In genomic region chr17:65074778-65075250, GRCh38 we compare ENCODE assay signal across 12 cellular contexts. TPM values are rescaled to one million over a fixed set of nuclear protein-coding genes. Genes with fewer than 3 reads are reported as not detected.
DNase-seq lines count a peak whose midpoint lies in the region; ATAC-seq, FAIRE-seq and TF ChIP-seq lines count a peak whose summit lies in the region.
"Had no signal": no experiment of that assay in that cellular context is flagged by ENCODE, and none has a peak within 500 bp of the region (broad histone marks: within the 10 kb centered on the region; RNA-seq: fewer than 3 reads in every experiment).

No MANE protein-coding gene starts in this region.

- H3K79me2 ChIP-seq in astrocyte (ENCODE audit: insufficient read depth, low read length) = no peaks in the 10 kb centered on the region

- no peak overlapping the region for H3K4me3 ChIP-seq in astrocyte (ENCODE audit: insufficient read depth, low read depth, low read length)
- H3K4me3 ChIP-seq: ascending aorta had no signal

- peak overlapping the region; percentile 53 for H3K27ac Mint-ChIP-seq in astrocyte (ENCODE audit: unreplicated experiment)
- H3K27ac Mint-ChIP-seq: activated CD4-positive, alpha-beta memory T cell treated with anti-CD3 and anti-CD28 coated beads, Interleukin-2, amount 10 ng/mL, durations not matched to agents 7 days and 5 days; B cell had no signal

- H3K36me3 ChIP-seq in astrocyte (ENCODE audit: insufficient read depth, low read length) = no peaks in the 10 kb centered on the region
- H3K36me3 ChIP-seq: ascending aorta had no signal

- no peak for FAIRE-seq in astrocyte (lab: Jason Lieb, UNC)
- FAIRE-seq: urothelium cell line had no signal

- no peak overlapping the region for H3K4me2 ChIP-seq in astrocyte (ENCODE audit: low read length)

- no peak overlapping the region for H2AFZ ChIP-seq in astrocyte (ENCODE audit: low read depth, low read length)

- H4K20me1 ChIP-seq in astrocyte (ENCODE audit: insufficient read depth, low read length) = no peaks in the 10 kb centered on the region

- no peak for ATAC-seq in HG02852 (IDR thresholded peaks at IDR 0.05; ENCODE audit: unreplicated experiment)
- no peak for ATAC-seq in GM21825 (IDR thresholded peaks at IDR 0.05; ENCODE audit: unreplicated experiment)

- no peak for TF ChIP-seq CTCF in astrocyte (IDR thresholded peaks at IDR 0.05; ENCODE audit: insufficient read depth, low read depth, low read length)

- no peaks in the 10 kb centered on the region for H3K36me3 Mint-ChIP-seq in astrocyte (ENCODE audit: low read depth, unreplicated experiment)

- peak; percentile 52 for DNase-seq in CMK (ENCODE audit: low read depth)
- no peak for DNase-seq in astrocyte (ENCODE audit: low read depth)
- DNase-seq in islet precursor cell = peak; percentile 83
- peak; percentile 29 for DNase-seq in pons (ENCODE audit: low spot score)
- no peak for DNase-seq in HPDE6-E6E7 (ENCODE audit: extremely low spot score)
- no peak for DNase-seq in KG1 (lab: John Stamatoyannopoulos, UW)
- DNase-seq: activated CD4-positive, alpha-beta memory T cell treated with anti-CD3 and anti-CD28 coated beads, Interleukin-2, amount 10 ng/mL, durations not matched to agents 7 days and 5 days had no signal

- H3K4me3 Mint-ChIP-seq in astrocyte (ENCODE audit: unreplicated experiment) = no peak overlapping the region
- H3K4me3 Mint-ChIP-seq: activated CD4-positive, alpha-beta memory T cell treated with anti-CD3 and anti-CD28 coated beads, Interleukin-2, amount 10 ng/mL, durations not matched to agents 7 days and 5 days; B cell had no signal

- peaks cover 8% of the 10 kb centered on the region for H3K4me1 ChIP-seq in astrocyte (ENCODE audit: insufficient read depth, low read length)
- H3K4me1 ChIP-seq: ascending aorta had no signal

- no peaks in the 10 kb centered on the region for H3K27me3 ChIP-seq in astrocyte (ENCODE audit: insufficient read depth, low read length)
- H3K27me3 ChIP-seq: ascending aorta had no signal

- no peaks in the 10 kb centered on the region for H3K27me3 Mint-ChIP-seq in astrocyte (ENCODE audit: low read depth, unreplicated experiment)
- H3K27me3 Mint-ChIP-seq: activated CD4-positive, alpha-beta memory T cell treated with anti-CD3 and anti-CD28 coated beads, Interleukin-2, amount 10 ng/mL, durations not matched to agents 7 days and 5 days; B cell had no signal

- H3K9ac ChIP-seq in astrocyte (ENCODE audit: low read length) = no peak overlapping the region

- H3K27ac ChIP-seq in astrocyte (ENCODE audit: low read depth, low read length) = no peak overlapping the region
- H3K27ac ChIP-seq: ascending aorta had no signal

- H3K9me3 ChIP-seq in astrocyte (ENCODE audit: insufficient read depth, low read depth, low read length) = no peaks in the 10 kb centered on the region
- H3K9me3 ChIP-seq: ascending aorta had no signal

- no peaks in the 10 kb centered on the region for H3K9me3 Mint-ChIP-seq in astrocyte (ENCODE audit: unreplicated experiment)
- H3K9me3 Mint-ChIP-seq: activated CD4-positive, alpha-beta memory T cell treated with anti-CD3 and anti-CD28 coated beads, Interleukin-2, amount 10 ng/mL, durations not matched to agents 7 days and 5 days had no signal

- H3K4me1 Mint-ChIP-seq in astrocyte (ENCODE audit: low read depth, unreplicated experiment) = peaks cover 14% of the 10 kb centered on the region
- H3K4me1 Mint-ChIP-seq: activated CD4-positive, alpha-beta memory T cell treated with anti-CD3 and anti-CD28 coated beads, Interleukin-2, amount 10 ng/mL, durations not matched to agents 7 days and 5 days; B cell had no signal

RNA-seq across cellular contexts. Expression of gene GNA13, which starts 18.3 kb away (rescaled TPM):
- total RNA-seq in astrocyte = 63.6 and 65.2 TPM in 2 replicates

Comparison
In these comparisons a context has a peak if more than half of its experiments do, and no peak if none do; other contexts are left out.
1. DNase-seq: peak in CMK (single experiment), islet precursor cell (single experiment) and pons (single experiment); none in astrocyte (single experiment), HPDE6-E6E7 (single experiment) and KG1 (single experiment).